28 cellular contexts compared by ENCODE assay signal in genomic region chr12:13052414-13052813, GRCh38. TPM values are rescaled to one million over a fixed set of nuclear protein-coding genes. Genes with fewer than 3 reads are reported as not detected.
"Had no signal": no experiment of that assay in that cellular context is flagged by ENCODE, and none has a peak within 500 bp of the region (broad histone marks: within the 10 kb centered on the region; RNA-seq: fewer than 3 reads in every experiment).

No MANE protein-coding gene starts in this region.

- H3K4me3 Mint-ChIP-seq: activated CD4-positive, alpha-beta T cell treated with anti-CD3 and anti-CD28 coated beads, Interleukin-2, amount 10 ng/mL, durations not matched to agents 7 days and 5 days; activated naive CD8-positive, alpha-beta T cell; brain; naive thymus-derived CD8-positive, alpha-beta T cell; neural crest cell; stimulated activated memory B cell treated with anti-CD40 and anti-IgM and Interleukin-4, amounts not matched to agents 10 μg/mL and 1 μg/mL and 100 μg/mL, for 72 hours had no signal

- H3K27ac Mint-ChIP-seq: activated CD4-positive, alpha-beta T cell treated with anti-CD3 and anti-CD28 coated beads, Interleukin-2, amount 10 ng/mL, durations not matched to agents 7 days and 5 days; activated naive CD8-positive, alpha-beta T cell; activated T-helper 2 cell treated with anti-CD3 and anti-CD28 coated beads, Interferon-gamma antibody, Interleukin-2, Interleukin-4, amounts not matched to agents 10 μg/mL and 5 μg/mL and 100 μg/mL, durations not matched to agents 14 hours and 24 hours and 36 hours; brain; naive thymus-derived CD8-positive, alpha-beta T cell; stimulated activated memory B cell treated with anti-CD40 and anti-IgM and Interleukin-4, amounts not matched to agents 10 μg/mL and 1 μg/mL and 100 μg/mL, for 72 hours had no signal

- H3K27me3 Mint-ChIP-seq: activated CD4-positive, alpha-beta T cell treated with anti-CD3 and anti-CD28 coated beads, Interleukin-2, amount 10 ng/mL, durations not matched to agents 7 days and 5 days; activated naive CD8-positive, alpha-beta T cell; brain; naive thymus-derived CD8-positive, alpha-beta T cell; stimulated activated memory B cell treated with anti-CD40 and anti-IgM and Interleukin-4, amounts not matched to agents 10 μg/mL and 1 μg/mL and 100 μg/mL, for 72 hours had no signal

- DNase-seq: activated CD4-positive, alpha-beta T cell treated with anti-CD3 and anti-CD28 coated beads, Interleukin-2, amount 10 ng/mL, durations not matched to agents 7 days and 5 days; activated CD4-positive, CD25-positive, alpha-beta regulatory T cell treated with anti-CD3 and anti-CD28 coated beads, Interleukin-2, amount 50 U/mL, for 72 hours; cerebellar nuclear complex; colonic mucosa; effector CD8-positive, alpha-beta T cell; glutamatergic neuron; left lung; lower lobe of right lung; mesenchymal stem cell; naive thymus-derived CD8-positive, alpha-beta T cell; nucleus accumbens; pancreas; psoas muscle; sigmoid colon; small intestine; stimulated activated CD4-positive, alpha-beta T cell treated with anti-CD3 and anti-CD28 coated beads, Interleukin-4, amount 100 ng/mL, for 24 hours; tibial artery; upper lobe of right lung had no signal

- H3K4me3 ChIP-seq: ascending aorta, cardiac muscle cell, colonic mucosa, left lung, lower lobe of right lung, pancreas, psoas muscle, sigmoid colon, suprapubic skin, tibial artery, upper lobe of right lung had no signal

- H3K9me3 ChIP-seq: ascending aorta, colonic mucosa, lower lobe of right lung, pancreas, psoas muscle, suprapubic skin, upper lobe of right lung had no signal

- ATAC-seq: left lung; lower lobe of right lung; naive thymus-derived CD8-positive, alpha-beta T cell; pancreas; psoas muscle; stimulated activated memory B cell treated with anti-CD40 and anti-IgM and Interleukin-4, amounts not matched to agents 10 μg/mL and 1 μg/mL and 100 μg/mL, for 72 hours; upper lobe of right lung had no signal

- H3K27ac ChIP-seq: ascending aorta, cardiac muscle cell, colonic mucosa, left lung, lower lobe of right lung, pancreas, psoas muscle, sigmoid colon, suprapubic skin, tibial artery, upper lobe of right lung had no signal

- H3K4me1 ChIP-seq: colonic mucosa, left lung, lower lobe of right lung, pancreas, psoas muscle, tibial artery, upper lobe of right lung had no signal

- H3K36me3 ChIP-seq: cardiac muscle cell, colonic mucosa, lower lobe of right lung, pancreas, upper lobe of right lung had no signal

RNA-seq across cellular contexts. Expression of gene GSG1, which starts 51.1 kb away (rescaled TPM):
- total RNA-seq: activated CD4-positive, alpha-beta T cell treated with anti-CD3 and anti-CD28 coated beads, Interleukin-2, amount 10 ng/mL, durations not matched to agents 7 days and 5 days; activated T-helper 2 cell treated with anti-CD3 and anti-CD28 coated beads, Interferon-gamma antibody, Interleukin-2, Interleukin-4, amounts not matched to agents 10 μg/mL and 5 μg/mL and 100 μg/mL, durations not matched to agents 14 hours and 24 hours and 36 hours; ascending aorta; cardiac muscle cell; colonic mucosa; dermis microvascular lymphatic vessel endothelial cell; lower lobe of right lung; naive thymus-derived CD8-positive, alpha-beta T cell; neural crest cell; psoas muscle; sigmoid colon; suprapubic skin; T-helper 1 cell treated with Interleukin-12 subunit alpha and Interleukin-12 subunit beta and Interleukin-4 antibody, amounts not matched to agents 30 ng/mL and 1 ng/mL, for 36 hours; upper lobe of right lung had no signal
